In genomic region chr9:78612089-78612488, GRCh38 we compare ENCODE assay signal across 1 cellular context.
A peak's percentile ranks its signal among the peaks of the same experiment; 100 is the strongest.
TF ChIP-seq lines count a peak whose summit lies in the region.

No MANE protein-coding gene starts in this region.

TF ChIP-seq in SK-N-SH, 30 proteins besides CTCF, POLR2A, EP300 and RAD21 (continued from another document):
- TF ChIP-seq FOXJ3 (CRISPR knock-in tag; IDR thresholded peaks at IDR 0.05) (no peak), FOXM1 (IDR thresholded peaks at IDR 0.05; ENCODE audit: low read depth) (no peak), USF1 (IDR thresholded peaks at IDR 0.05; ENCODE audit: borderline replicate concordance, low read depth) (no peak), IRF3 (IDR thresholded peaks at IDR 0.05; ENCODE audit: low read depth, low read length) (no peak), RCOR1 (IDR thresholded peaks at IDR 0.05; ENCODE audit: low read length) (no peak), NRF1 (IDR thresholded peaks at IDR 0.05; ENCODE audit: low read depth, low read length) (no peak), GABPA (IDR thresholded peaks at IDR 0.05; ENCODE audit: low read depth) (no peak), YY1 (IDR thresholded peaks at IDR 0.05; ENCODE audit: low read depth) (no peak), JUND (IDR thresholded peaks at IDR 0.05) (peak; percentile 77), TEAD4 (IDR thresholded peaks at IDR 0.05; ENCODE audit: borderline replicate concordance, insufficient read depth) (peak; percentile 21; the same call in 1 of the 2 replicates), CHD2 (IDR thresholded peaks at IDR 0.05; ENCODE audit: low read length, partially characterized antibody) (no peak), TAF1 (IDR thresholded peaks at IDR 0.05; ENCODE audit: borderline replicate concordance, low read depth, low read length) (no peak), RXRA (IDR thresholded peaks at IDR 0.05; ENCODE audit: borderline replicate concordance, low read depth) (no peak), ELF1 (IDR thresholded peaks at IDR 0.05) (no peak), USF2 (IDR thresholded peaks at IDR 0.05; ENCODE audit: borderline replicate concordance, low read depth, low read length) (no peak), NFIC (IDR thresholded peaks at IDR 0.05; ENCODE audit: borderline replicate concordance) (peak; percentile 38; the same call in 1 of the 2 replicates), SIN3A (IDR thresholded peaks at IDR 0.05; ENCODE audit: borderline replicate concordance, low read depth, low read length) (no peak)
